8 cellular contexts compared by ENCODE assay signal in the genomic region with DNA sequence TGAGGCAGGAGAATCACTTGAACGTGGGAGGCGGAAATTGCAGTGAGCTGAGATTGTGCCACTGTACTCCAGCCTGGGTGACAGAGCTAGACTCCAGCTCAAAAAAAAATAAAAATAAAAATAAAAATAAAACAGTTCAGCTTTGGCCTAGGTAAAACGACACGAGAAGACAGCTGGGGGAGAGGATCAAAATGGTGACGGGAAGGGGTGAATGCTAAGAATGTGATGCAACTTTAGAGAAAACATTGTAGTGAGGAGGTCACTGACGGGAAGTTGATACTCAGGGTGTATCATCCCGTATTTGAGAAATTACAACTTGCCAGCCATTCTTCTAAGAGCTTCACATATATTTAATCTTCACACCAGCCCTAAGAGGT. TPM values are rescaled to one million over a fixed set of nuclear protein-coding genes. Genes with fewer than 3 reads are reported as not detected.
A peak's percentile ranks its signal among the peaks of the same experiment; 100 is the strongest.
DNase-seq lines count a peak whose midpoint lies in the region; ATAC-seq and TF ChIP-seq lines count a peak whose summit lies in the region.

No MANE protein-coding gene starts in this region.

- peak overlapping the region; percentile 86 for H3K4me3 Mint-ChIP-seq in central memory CD8-positive, alpha-beta T cell
- H3K4me3 Mint-ChIP-seq in naive B cell: peak overlapping the region; percentile 79 to 94 (median 86)

- H3K4me1 ChIP-seq in Loucy (ENCODE audit: insufficient read depth, low read length, poor library complexity, severe bottlenecking): peaks cover 25% of the 10 kb centered on the region

- peaks cover 49% of the 10 kb centered on the region for H3K36me3 Mint-ChIP-seq in central memory CD8-positive, alpha-beta T cell (ENCODE audit: insufficient read depth)
- H3K36me3 Mint-ChIP-seq in naive B cell: peaks cover 4 to 23% of the 10 kb centered on the region in 2 donors

- peak overlapping the region; percentile 92 for H3K27ac Mint-ChIP-seq in central memory CD8-positive, alpha-beta T cell (ENCODE audit: low read depth)
- H3K27ac Mint-ChIP-seq in naive B cell: peak overlapping the region in 5 of 6 donors; percentile 74 to 97 (median 88)

- H3K4me1 Mint-ChIP-seq in central memory CD8-positive, alpha-beta T cell: peaks cover 52% of the 10 kb centered on the region
- peaks cover 22 to 49% (median 39%) of the 10 kb centered on the region in 3 donors for H3K4me1 Mint-ChIP-seq in naive B cell

- peaks cover 39% of the 10 kb centered on the region; the same call in 1 of the 2 replicates for H3K36me3 ChIP-seq in Loucy (ENCODE audit: insufficient read depth, low read length)

- TF ChIP-seq CTCF in AG10803 (conservative IDR thresholded peaks at IDR 0.05; ENCODE audit: low read length) (no peak), Loucy (conservative IDR thresholded peaks at IDR 0.05; ENCODE audit: low read length) (no peak)

- H3K4me2 ChIP-seq in Loucy (ENCODE audit: low read depth, low read length, poor library complexity, severe bottlenecking): peak overlapping the region; percentile 68

- no peaks in the 10 kb centered on the region for H3K27me3 ChIP-seq in Loucy (ENCODE audit: insufficient read depth, low read length, poor library complexity, severe bottlenecking)

- H3K9me2 ChIP-seq in Loucy (replicated peaks; ENCODE audit: low read depth, low read length): no peaks in the 10 kb centered on the region

- H3K79me2 ChIP-seq in Loucy (ENCODE audit: insufficient read depth, low read length): peaks cover 26% of the 10 kb centered on the region; the same call in 1 of the 2 replicates

- H3K4me3 ChIP-seq in AG10803 (ENCODE audit: low read length): peak overlapping the region; percentile 78
- peak overlapping the region; percentile 91 for H3K4me3 ChIP-seq in Loucy (ENCODE audit: low read length, poor library complexity, severe bottlenecking)

- no peaks in the 10 kb centered on the region for H3K9me3 Mint-ChIP-seq in central memory CD8-positive, alpha-beta T cell
- H3K9me3 Mint-ChIP-seq in naive B cell: peaks cover 0 to 2% (median 0%) of the 10 kb centered on the region in 7 donors

- H3K27me3 Mint-ChIP-seq in central memory CD8-positive, alpha-beta T cell: no peaks in the 10 kb centered on the region
- H3K27me3 Mint-ChIP-seq in naive B cell: no peaks in the 10 kb centered on the region

- no peak overlapping the region for H2AFZ ChIP-seq in Loucy (ENCODE audit: low read length)

- peaks cover 10% of the 10 kb centered on the region; the same call in 1 of the 2 replicates for H3F3A ChIP-seq in Loucy (ENCODE audit: low read depth)

- peak overlapping the region; percentile 88 for H3K9ac ChIP-seq in Loucy (ENCODE audit: low read depth, low read length, poor library complexity, severe bottlenecking)

- peaks cover 10% of the 10 kb centered on the region for H4K20me1 ChIP-seq in Loucy (ENCODE audit: insufficient read depth, low read length, poor library complexity, severe bottlenecking)

- no peak for ATAC-seq in central memory CD8-positive, alpha-beta T cell (replicated peaks; ENCODE audit: extremely low read depth, poor library complexity, severe bottlenecking)
- ATAC-seq in naive B cell (ENCODE audit: low read depth in 2 of 2) (no peak), HG03139 (IDR thresholded peaks at IDR 0.05; ENCODE audit: unreplicated experiment) (no peak)

- H3K9me3 ChIP-seq in Loucy (ENCODE audit: insufficient read depth, low read depth, low read length): no peaks in the 10 kb centered on the region

- DNase-seq in AG10803 (ENCODE audit: low read depth): peak; percentile 62
- DNase-seq in central memory CD8-positive, alpha-beta T cell (ENCODE audit: low spot score in 2 of 2): no peak
- no peak for DNase-seq in naive B cell
- no peak for DNase-seq in DMS114 treated with DMSO at 0.1 percent for 48 hours (lab: John Stamatoyannopoulos, UW; ENCODE audit: unreplicated experiment)
- DNase-seq in foreskin melanocyte: no peak
- no peak for DNase-seq in A172 (ENCODE audit: low spot score)

RNA-seq across cellular contexts. Expression of a gene that starts 1.1 kb away (rescaled TPM):
- polyA plus RNA-seq in naive B cell (ENCODE audit: low read depth in 6 of 6): 10 to 100 TPM in 5 of 6 donors, 1 to 10 TPM in 1; 6.2 to 29.8 (median 16.4) TPM
- 12.2 and 13.5 TPM in 2 replicates for total RNA-seq in A172 (2014; rRNA removed; shearing (Covaris generic))

RNA-seq across cellular contexts. Expression of a gene that starts 24.9 kb away (rescaled TPM):
- 10 to 100 TPM in 5 of 6 donors, 1 to 10 TPM in 1; 4.3 to 21.7 (median 15.8) TPM for polyA plus RNA-seq in naive B cell (ENCODE audit: low read depth in 6 of 6)
- 32.3 and 47.9 TPM in 2 replicates for total RNA-seq in A172 (2014; rRNA removed; shearing (Covaris generic))

RNA-seq across cellular contexts. Expression of a gene that starts 28.5 kb away (rescaled TPM):
- 10 to 100 TPM; 17.6 to 54.5 (median 39.6) TPM for polyA plus RNA-seq in naive B cell (ENCODE audit: low read depth in 6 of 6)
- 77.6 and 90.0 TPM in 2 replicates for total RNA-seq in A172 (2014; rRNA removed; shearing (Covaris generic))
